ENCODE assay signal across 8 cellular contexts in genomic region chr19:46716013-46716671, GRCh38. TPM values are rescaled to one million over a fixed set of nuclear protein-coding genes. Genes with fewer than 3 reads are reported as not detected.
DNase-seq lines count a peak whose midpoint lies in the region; ATAC-seq, FAIRE-seq and TF ChIP-seq lines count a peak whose summit lies in the region.

No MANE protein-coding gene starts in this region.

- H3K27ac ChIP-seq in BLaER1, result peak overlapping the region; percentile 96
- peak overlapping the region; percentile 84 for H3K27ac ChIP-seq in Karpas-422 (ENCODE audit: low read length)
- peak overlapping the region; percentile 38 for H3K27ac ChIP-seq in HepG2 (ENCODE audit: extremely low read length, insufficient read depth, low read length)
- H3K27ac ChIP-seq in thyroid gland, result peak overlapping the region; percentile 77 to 98 (median 96)

- CTCF ChIA-PET in HepG2 (lab: Yijun Ruan, JAX; ENCODE audit: low intra/inter-chr PET ratio, low total read pairs), result no interaction called here

- DNase-seq in Karpas-422 (peak; percentile 54), astrocyte of the hippocampus (ENCODE audit: low read depth, low spot score) (peak; percentile 48), HepG2 (ENCODE audit: low spot score) (no peak), thyroid gland (peak; percentile 26 to 32), NCI-H226 (no peak)

- peak overlapping the region; percentile 94 for H3K4me3 ChIP-seq in BLaER1
- H3K4me3 ChIP-seq in Karpas-422 (ENCODE audit: low read length), result peak overlapping the region; percentile 75
- peak overlapping the region; percentile 79 to 83 (median 82) for H3K4me3 ChIP-seq in HepG2 (replicated peaks in 1 of 3; ENCODE audit: insufficient read depth in 1 of 3, low read depth in 2 of 3, low read length in 3 of 3)
- peak overlapping the region; percentile 59 to 94 (median 81) for H3K4me3 ChIP-seq in thyroid gland (replicated peaks in 1 of 3)

- POLR2A ChIA-PET in HepG2 (lab: Yijun Ruan, JAX), result interaction anchor here (0.8 to 1.4 kb wide), 3 partner anchors 9 to 30 kb away, joined by 3 read pairs; partner anchors contain the start of genes FKRP and STRN4

- no peak for TF ChIP-seq RAD21 in HepG2 (CRISPR knock-in tag; IDR thresholded peaks at IDR 0.05)

- no peak for FAIRE-seq in HepG2 (lab: Jason Lieb, UNC)

- TF ChIP-seq POLR2A in HepG2 (IDR thresholded peaks at IDR 0.05; ENCODE audit: insufficient read depth in 1 of 2, low read depth in 2 of 2, low read length in 2 of 2), result no peak
- no peak for TF ChIP-seq POLR2A in thyroid gland (IDR thresholded peaks at IDR 0.05)

- ATAC-seq in HepG2, result peak; percentile 6; the same call in 2 of the 3 replicates
- no peak for ATAC-seq in GM19351 (IDR thresholded peaks at IDR 0.05; ENCODE audit: unreplicated experiment)
- no peak for ATAC-seq in GM21526 (IDR thresholded peaks at IDR 0.05; ENCODE audit: low FRiP score, unreplicated experiment)

- H3K27me3 ChIP-seq in BLaER1 (no peaks in the 10 kb centered on the region), Karpas-422 (ENCODE audit: low read length) (no peaks in the 10 kb centered on the region), HepG2 (ENCODE audit: control insufficient read depth in 1 of 2, insufficient read depth in 2 of 2, low read length in 2 of 2) (no peaks in the 10 kb centered on the region; a peak in 1 of 5 replicates), thyroid gland (no peaks in the 10 kb centered on the region)

- TF ChIP-seq EP300 in HepG2 (IDR thresholded peaks at IDR 0.05; ENCODE audit: low read depth in 2 of 2, low read length in 2 of 2) (no peak), HepG2 (CRISPR knock-in tag; IDR thresholded peaks at IDR 0.05; ENCODE audit: borderline replicate concordance) (no peak)

- H3K9ac ChIP-seq in BLaER1, result peak overlapping the region; percentile 93
- H3K9ac ChIP-seq in Karpas-422 (ENCODE audit: low read length), result peak overlapping the region; percentile 94
- peak overlapping the region; percentile 75 for H3K9ac ChIP-seq in HepG2 (ENCODE audit: insufficient read depth, low read depth, low read length)

- H3K9me3 ChIP-seq in BLaER1, result no peaks in the 10 kb centered on the region
- no peaks in the 10 kb centered on the region for H3K9me3 ChIP-seq in Karpas-422 (ENCODE audit: low read length)
- H3K9me3 ChIP-seq in HepG2 (ENCODE audit: low read length), result no peaks in the 10 kb centered on the region
- H3K9me3 ChIP-seq in thyroid gland, result no peaks in the 10 kb centered on the region

- H3K79me2 ChIP-seq in Karpas-422 (ENCODE audit: low read length), result peaks cover 33% of the 10 kb centered on the region
- H3K79me2 ChIP-seq in HepG2 (ENCODE audit: insufficient read depth, low read length), result peaks cover 20% of the 10 kb centered on the region

- H4K20me1 ChIP-seq in BLaER1, result peaks cover 45% of the 10 kb centered on the region
- H4K20me1 ChIP-seq in Karpas-422 (ENCODE audit: insufficient read depth, low read depth, low read length), result no peaks in the 10 kb centered on the region
- no peaks in the 10 kb centered on the region for H4K20me1 ChIP-seq in HepG2 (ENCODE audit: insufficient read depth, low read length)

- H2AFZ ChIP-seq in Karpas-422 (ENCODE audit: low read length) (no peak overlapping the region), HepG2 (ENCODE audit: low read length) (no peak overlapping the region)

- TF ChIP-seq CTCF in HepG2 (CRISPR knock-in tag; IDR thresholded peaks at IDR 0.05) (no peak), thyroid gland (IDR thresholded peaks at IDR 0.05) (no peak)

- in situ Hi-C loops in HepG2 (cut with HindIII; ENCODE audit: extremely low pct_ligation_motif_present, low pct_unique_long_range_greater_than_20kb), result no loop called here

- intact Hi-C loops in HepG2 (cut with micrococcal nuclease; ENCODE audit: unreplicated experiment) (no loop called here), thyroid gland (cut with DNase I) (no loop called here)

- H3K9me2 ChIP-seq in Karpas-422 (replicated peaks; ENCODE audit: insufficient read depth, low read length), result no peaks in the 10 kb centered on the region

- H3K36me3 ChIP-seq in BLaER1, result peaks cover 33% of the 10 kb centered on the region
- H3K36me3 ChIP-seq in Karpas-422 (ENCODE audit: insufficient read depth, low read length), result no peaks in the 10 kb centered on the region
- H3K36me3 ChIP-seq in HepG2 (replicated peaks in 1 of 2; ENCODE audit: control insufficient read depth in 1 of 2, insufficient read depth in 2 of 2, low read length in 2 of 2), result peaks cover 0 to 4% of the 10 kb centered on the region in 2 experiments; a peak in 2 of 5 replicates
- peaks cover 9 to 11% of the 10 kb centered on the region in 2 donors for H3K36me3 ChIP-seq in thyroid gland

- WGBS in HepG2 (ENCODE audit: low lambda C conversion rate), result 2% methylated on average over 18 of the region's 42 CpGs
- 2 to 3% methylated on average over 24 to 26 of the region's 42 CpGs for WGBS in thyroid gland, 2 donors

- peak overlapping the region; percentile 98 for H3K4me2 ChIP-seq in BLaER1
- peak overlapping the region; percentile 99 for H3K4me2 ChIP-seq in Karpas-422 (ENCODE audit: low read depth, low read length, poor library complexity, severe bottlenecking)
- peak overlapping the region; percentile 96 for H3K4me2 ChIP-seq in HepG2 (ENCODE audit: low read depth, low read length)

- BruUV-seq in HepG2 (replicated peaks; lab: Mats Ljungman, UMichigan), result no TSS peak

- peaks cover 77% of the 10 kb centered on the region for H3K4me1 ChIP-seq in BLaER1
- peaks cover 62% of the 10 kb centered on the region for H3K4me1 ChIP-seq in Karpas-422 (ENCODE audit: low read length)
- peaks cover 15% of the 10 kb centered on the region for H3K4me1 ChIP-seq in HepG2 (ENCODE audit: insufficient read depth, low read length)
- H3K4me1 ChIP-seq in thyroid gland, result peaks cover 23 to 28% of the 10 kb centered on the region in 2 donors

RNA-seq across cellular contexts. Expression of gene PRKD2, which starts 0.8 kb away (rescaled TPM):
- total RNA-seq in Karpas-422 (2014; rRNA removed; shearing (Covaris generic); ENCODE audit: low replicate concordance), result 20.0 and 34.6 TPM in 2 replicates
- total RNA-seq in HepG2 (2016; rRNA removed; fragmentation: Illumina TruSeq; extraction: Trizol), result 6.7 and 13.2 TPM in 2 replicates
- total RNA-seq in HepG2 (2016; cell fraction: cytosol; rRNA removed; fragmentation: Illumina TruSeq; extraction: Trizol; ENCODE audit: low read depth), result 3.7 and 5.6 TPM in 2 replicates
- 7.7 and 10.7 TPM in 2 replicates for total RNA-seq in HepG2 (2016; cell fraction: insoluble cytoplasmic fraction; rRNA removed; fragmentation: Illumina TruSeq; extraction: Trizol)
- 10.7 and 11.6 TPM in 2 replicates for total RNA-seq in HepG2 (2016; cell fraction: membrane; rRNA removed; fragmentation: Illumina TruSeq; extraction: Trizol)
- 9.5 and 12.7 TPM in 2 replicates for total RNA-seq in HepG2 (2016; cell fraction: nucleus; rRNA removed; fragmentation: Illumina TruSeq; extraction: Trizol)
- polyA plus RNA-seq in HepG2 (2011; rRNA removed), result 7.3 and 9.2 TPM in 2 replicates
- polyA plus RNA-seq in HepG2 (2011; cell fraction: cytosol; rRNA removed), result 5.7 and 8.3 TPM in 2 replicates
- polyA plus RNA-seq in HepG2 (2011; cell fraction: nucleus; rRNA removed), result 19.6 and 26.3 TPM in 2 replicates
- 12.3 and 18.9 TPM in 2 replicates for polyA plus RNA-seq in HepG2 (2012)
- 4.2 and 4.7 TPM in 2 replicates for polyA plus RNA-seq in HepG2 (2016; cell fraction: cytosol; fragmentation: Illumina TruSeq; extraction: Trizol; ENCODE audit: low read depth)
- 12.5 and 12.9 TPM in 2 replicates for polyA plus RNA-seq in HepG2 (2016; cell fraction: insoluble cytoplasmic fraction; fragmentation: Illumina TruSeq; extraction: Trizol; ENCODE audit: low read depth)
- 6.8 and 7.6 TPM in 2 replicates for polyA plus RNA-seq in HepG2 (2016; cell fraction: membrane; fragmentation: Illumina TruSeq; extraction: Trizol; ENCODE audit: low read depth)
- polyA plus RNA-seq in HepG2 (2016; cell fraction: nucleus; fragmentation: Illumina TruSeq; extraction: Trizol; ENCODE audit: insufficient read depth, low read depth), result 26.1 and 27.2 TPM in 2 replicates
- polyA minus RNA-seq in HepG2 (2011; rRNA and poly(A)+ RNA removed; ENCODE audit: low replicate concordance), result 10.6 and 14.4 TPM in 2 replicates
- polyA minus RNA-seq in HepG2 (2011; cell fraction: cytosol; rRNA and poly(A)+ RNA removed), result 8.2 and 11.7 TPM in 2 replicates
- 9.1 TPM in 2 replicates for polyA minus RNA-seq in HepG2 (2011; cell fraction: nucleus; rRNA and poly(A)+ RNA removed)
- total RNA-seq in thyroid gland, result 10 to 100 TPM; 23.7 to 40.7 (median 32.7) TPM

RNA-seq across cellular contexts. Expression of gene FKRP, which starts 29.7 kb away (rescaled TPM):
- total RNA-seq in Karpas-422 (2014; rRNA removed; shearing (Covaris generic); ENCODE audit: low replicate concordance), result 14.6 and 18.4 TPM in 2 replicates
- total RNA-seq in HepG2 (2016; rRNA removed; fragmentation: Illumina TruSeq; extraction: Trizol), result 4.0 and 9.8 TPM in 2 replicates
- 1.2 and 1.9 TPM in 2 replicates for total RNA-seq in HepG2 (2016; cell fraction: cytosol; rRNA removed; fragmentation: Illumina TruSeq; extraction: Trizol; ENCODE audit: low read depth)
- 3.4 and 11.2 TPM in 2 replicates for total RNA-seq in HepG2 (2016; cell fraction: insoluble cytoplasmic fraction; rRNA removed; fragmentation: Illumina TruSeq; extraction: Trizol)
- 3.6 and 3.7 TPM in 2 replicates for total RNA-seq in HepG2 (2016; cell fraction: membrane; rRNA removed; fragmentation: Illumina TruSeq; extraction: Trizol)
- 11.2 and 11.6 TPM in 2 replicates for total RNA-seq in HepG2 (2016; cell fraction: nucleus; rRNA removed; fragmentation: Illumina TruSeq; extraction: Trizol)
- polyA plus RNA-seq in HepG2 (2011; rRNA removed), result 7.3 and 9.2 TPM in 2 replicates
- 7.8 and 9.7 TPM in 2 replicates for polyA plus RNA-seq in HepG2 (2011; cell fraction: cytosol; rRNA removed)
- 27.5 and 33.9 TPM in 2 replicates for polyA plus RNA-seq in HepG2 (2011; cell fraction: nucleus; rRNA removed)
- 12.4 and 17.0 TPM in 2 replicates for polyA plus RNA-seq in HepG2 (2012)
- polyA plus RNA-seq in HepG2 (2016; cell fraction: cytosol; fragmentation: Illumina TruSeq; extraction: Trizol; ENCODE audit: low read depth), result 0.63 and 1.3 TPM in 2 replicates
- 5.1 TPM in 2 replicates for polyA plus RNA-seq in HepG2 (2016; cell fraction: insoluble cytoplasmic fraction; fragmentation: Illumina TruSeq; extraction: Trizol; ENCODE audit: low read depth)
- 1.7 and 2.3 TPM in 2 replicates for polyA plus RNA-seq in HepG2 (2016; cell fraction: membrane; fragmentation: Illumina TruSeq; extraction: Trizol; ENCODE audit: low read depth)
- polyA plus RNA-seq in HepG2 (2016; cell fraction: nucleus; fragmentation: Illumina TruSeq; extraction: Trizol; ENCODE audit: insufficient read depth, low read depth), result 34.8 and 35.7 TPM in 2 replicates
- polyA minus RNA-seq in HepG2 (2011; rRNA and poly(A)+ RNA removed; ENCODE audit: low replicate concordance), result 6.9 and 11.0 TPM in 2 replicates
- 7.5 and 8.8 TPM in 2 replicates for polyA minus RNA-seq in HepG2 (2011; cell fraction: cytosol; rRNA and poly(A)+ RNA removed)
- 10.3 and 11.5 TPM in 2 replicates for polyA minus RNA-seq in HepG2 (2011; cell fraction: nucleus; rRNA and poly(A)+ RNA removed)
- 10 to 100 TPM; 20.1 to 40.1 (median 23.1) TPM for total RNA-seq in thyroid gland

RNA-seq across cellular contexts. Expression of gene STRN4, which starts 30.1 kb away (rescaled TPM):
- total RNA-seq in Karpas-422 (2014; rRNA removed; shearing (Covaris generic); ENCODE audit: low replicate concordance), result 37.5 and 55.2 TPM in 2 replicates
- total RNA-seq in HepG2 (2016; rRNA removed; fragmentation: Illumina TruSeq; extraction: Trizol) (32.2 and 43.1 TPM in 2 replicates), thyroid gland (10 to 100 TPM; 54.1 to 73.4 (median 67.7) TPM)
- total RNA-seq in HepG2 (2016; cell fraction: cytosol; rRNA removed; fragmentation: Illumina TruSeq; extraction: Trizol; ENCODE audit: low read depth), result 13.6 and 15.4 TPM in 2 replicates
- total RNA-seq in HepG2 (2016; cell fraction: insoluble cytoplasmic fraction; rRNA removed; fragmentation: Illumina TruSeq; extraction: Trizol), result 25.7 and 41.7 TPM in 2 replicates
- total RNA-seq in HepG2 (2016; cell fraction: membrane; rRNA removed; fragmentation: Illumina TruSeq; extraction: Trizol), result 30.2 and 30.9 TPM in 2 replicates
- 30.6 and 31.6 TPM in 2 replicates for total RNA-seq in HepG2 (2016; cell fraction: nucleus; rRNA removed; fragmentation: Illumina TruSeq; extraction: Trizol)
- 57.3 and 80.7 TPM in 2 replicates for polyA plus RNA-seq in HepG2 (2011; rRNA removed)
- 34.2 and 64.8 TPM in 2 replicates for polyA plus RNA-seq in HepG2 (2011; cell fraction: cytosol; rRNA removed)
- polyA plus RNA-seq in HepG2 (2011; cell fraction: nucleus; rRNA removed), result 266 and 313 TPM in 2 replicates
- 35.6 and 48.5 TPM in 2 replicates for polyA plus RNA-seq in HepG2 (2012)
- 8.5 and 9.3 TPM in 2 replicates for polyA plus RNA-seq in HepG2 (2016; cell fraction: cytosol; fragmentation: Illumina TruSeq; extraction: Trizol; ENCODE audit: low read depth)
- 34.1 and 37.8 TPM in 2 replicates for polyA plus RNA-seq in HepG2 (2016; cell fraction: insoluble cytoplasmic fraction; fragmentation: Illumina TruSeq; extraction: Trizol; ENCODE audit: low read depth)
- polyA plus RNA-seq in HepG2 (2016; cell fraction: membrane; fragmentation: Illumina TruSeq; extraction: Trizol; ENCODE audit: low read depth), result 21.1 and 23.2 TPM in 2 replicates
- 78.0 and 78.1 TPM in 2 replicates for polyA plus RNA-seq in HepG2 (2016; cell fraction: nucleus; fragmentation: Illumina TruSeq; extraction: Trizol; ENCODE audit: insufficient read depth, low read depth)
- polyA minus RNA-seq in HepG2 (2011; rRNA and poly(A)+ RNA removed; ENCODE audit: low replicate concordance), result 47.8 and 141 TPM in 2 replicates
- polyA minus RNA-seq in HepG2 (2011; cell fraction: cytosol; rRNA and poly(A)+ RNA removed), result 30.6 and 39.4 TPM in 2 replicates
- polyA minus RNA-seq in HepG2 (2011; cell fraction: nucleus; rRNA and poly(A)+ RNA removed), result 37.0 and 47.4 TPM in 2 replicates

RNA-seq across cellular contexts. Expression of gene DACT3, which starts 55.2 kb away (rescaled TPM):
- total RNA-seq in Karpas-422 (2014; rRNA removed; shearing (Covaris generic); ENCODE audit: low replicate concordance), result 0.14 and 0.19 TPM in 2 replicates
- total RNA-seq in HepG2 (2016; rRNA removed; fragmentation: Illumina TruSeq; extraction: Trizol) (0.04 TPM in 1 of 2 replicates, not detected in the other), thyroid gland (1 to 10 TPM; 1.7 to 3.2 (median 2.7) TPM)
- total RNA-seq in HepG2 (2016; cell fraction: cytosol; rRNA removed; fragmentation: Illumina TruSeq; extraction: Trizol; ENCODE audit: low read depth), result 0.09 and 0.10 TPM in 2 replicates
- total RNA-seq in HepG2 (2016; cell fraction: insoluble cytoplasmic fraction; rRNA removed; fragmentation: Illumina TruSeq; extraction: Trizol), result 0.04 TPM in 1 of 2 replicates, not detected in the other
- total RNA-seq in HepG2 (2016; cell fraction: membrane; rRNA removed; fragmentation: Illumina TruSeq; extraction: Trizol), result not detected in 2 replicates
- total RNA-seq in HepG2 (2016; cell fraction: nucleus; rRNA removed; fragmentation: Illumina TruSeq; extraction: Trizol), result not detected in 2 replicates
- 0.04 TPM in 1 of 2 replicates, not detected in the other for polyA plus RNA-seq in HepG2 (2011; rRNA removed)
- polyA plus RNA-seq in HepG2 (2011; cell fraction: cytosol; rRNA removed), result 0.03 TPM in 2 replicates
- polyA plus RNA-seq in HepG2 (2011; cell fraction: nucleus; rRNA removed), result not detected in 2 replicates
- not detected in 2 replicates for polyA plus RNA-seq in HepG2 (2012)
- 0.07 TPM in 1 of 2 replicates, not detected in the other for polyA plus RNA-seq in HepG2 (2016; cell fraction: cytosol; fragmentation: Illumina TruSeq; extraction: Trizol; ENCODE audit: low read depth)
- not detected in 2 replicates for polyA plus RNA-seq in HepG2 (2016; cell fraction: insoluble cytoplasmic fraction; fragmentation: Illumina TruSeq; extraction: Trizol; ENCODE audit: low read depth)
- not detected in 2 replicates for polyA plus RNA-seq in HepG2 (2016; cell fraction: membrane; fragmentation: Illumina TruSeq; extraction: Trizol; ENCODE audit: low read depth)
- polyA plus RNA-seq in HepG2 (2016; cell fraction: nucleus; fragmentation: Illumina TruSeq; extraction: Trizol; ENCODE audit: insufficient read depth, low read depth), result 0.16 TPM in 1 of 2 replicates, not detected in the other
- 0.09 TPM in 1 of 2 replicates, not detected in the other for polyA minus RNA-seq in HepG2 (2011; rRNA and poly(A)+ RNA removed; ENCODE audit: low replicate concordance)
- not detected in 2 replicates for polyA minus RNA-seq in HepG2 (2011; cell fraction: cytosol; rRNA and poly(A)+ RNA removed)
- not detected in 2 replicates for polyA minus RNA-seq in HepG2 (2011; cell fraction: nucleus; rRNA and poly(A)+ RNA removed)

Comparison
In these comparisons a context has a peak if more than half of its experiments do, and no peak if none do; other contexts are left out.
1. H3K27ac ChIP-seq: peak in every context shown above with its lines; median percentile 96 in BLaER1; 96 in thyroid gland; 84 in Karpas-422; 38 in HepG2.
2. DNase-seq: peak in Karpas-422 (single experiment), astrocyte of the hippocampus (single experiment) and thyroid gland (2 of 2); none in HepG2 (single experiment) and NCI-H226 (single experiment).
3. Peak in every context shown above with its lines, with median percentiles within 50 percentile points of each other: H3K4me2 ChIP-seq, H3K4me3 ChIP-seq and H3K9ac ChIP-seq.